ENCODE assay signal across 19 cellular contexts in the genomic region with DNA sequence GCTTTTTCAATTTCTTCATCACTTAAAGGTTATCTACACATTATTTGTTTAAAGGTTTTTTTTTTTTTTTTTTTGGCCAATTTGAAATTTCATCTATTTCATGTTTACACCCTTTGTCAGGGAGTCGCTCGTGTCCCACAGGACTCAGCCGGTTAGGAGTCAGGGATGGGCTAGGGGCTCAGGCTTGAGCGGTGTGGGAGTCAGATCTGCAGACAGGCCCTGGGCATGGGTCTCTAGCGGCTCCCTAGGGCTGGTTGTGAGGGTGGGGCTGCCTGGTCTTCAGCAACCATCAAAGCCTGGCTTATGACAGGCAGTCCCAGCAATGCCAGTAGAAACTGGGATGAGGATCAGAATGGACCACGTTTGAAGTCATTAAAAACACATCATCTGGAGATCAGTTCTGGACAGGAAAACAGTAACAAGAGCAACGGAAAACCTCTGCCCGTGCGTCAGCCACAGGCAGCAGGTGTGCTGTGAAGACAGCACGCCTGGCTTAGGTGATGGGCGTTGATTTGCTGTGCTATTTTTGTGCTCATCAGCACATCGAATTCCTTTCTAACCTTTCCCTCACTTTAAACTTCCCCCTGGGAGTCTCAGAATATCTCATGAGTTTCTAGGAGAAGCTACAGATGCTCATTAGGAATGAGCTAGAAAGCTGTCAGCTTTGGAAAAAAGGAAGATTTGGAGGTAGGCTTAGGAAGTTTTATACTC.
DNase-seq lines count a peak whose midpoint lies in the region; ATAC-seq and TF ChIP-seq lines count a peak whose summit lies in the region.
"Had no signal": no experiment of that assay in that cellular context is flagged by ENCODE, and none has a peak within 500 bp of the region (broad histone marks: within the 10 kb centered on the region; RNA-seq: fewer than 3 reads in every experiment).

No MANE protein-coding gene starts in this region.

- peak overlapping the region; percentile 73 for H3K4me2 ChIP-seq in DOHH2 (ENCODE audit: low read length)
- H3K4me2 ChIP-seq: PC-9 had no signal

- ATAC-seq in HG03442 (IDR thresholded peaks at IDR 0.05; ENCODE audit: unreplicated experiment): no peak
- ATAC-seq: K562 had no signal

- H3K79me2 ChIP-seq in DOHH2 (ENCODE audit: control insufficient read depth, low read length): no peaks in the 10 kb centered on the region

- H3K9me3 Mint-ChIP-seq in neural crest cell: no peaks in the 10 kb centered on the region

- peak overlapping the region; percentile 88 for H3K27ac Mint-ChIP-seq in neural crest cell (ENCODE audit: unreplicated experiment)

- H3K4me3 ChIP-seq in BE2C (ENCODE audit: low read depth, low read length): no peak overlapping the region
- H3K4me3 ChIP-seq in DOHH2 (ENCODE audit: low read length): peak overlapping the region; percentile 56
- H3K4me3 ChIP-seq: GM23248, K562, PC-9, SJSA1 had no signal

- H3K36me3 ChIP-seq in BE2C: no peaks in the 10 kb centered on the region; the same call in 1 of the 2 replicates
- H3K36me3 ChIP-seq in DOHH2 (ENCODE audit: control insufficient read depth, low read length): no peaks in the 10 kb centered on the region
- H3K36me3 ChIP-seq: SJSA1 had no signal

- H3K27me3 ChIP-seq in BE2C (no peaks in the 10 kb centered on the region), DOHH2 (ENCODE audit: control insufficient read depth, low read length) (no peaks in the 10 kb centered on the region)
- H3K27me3 ChIP-seq: SJSA1 had no signal

- peak overlapping the region; percentile 49 for H3K27ac ChIP-seq in DOHH2 (ENCODE audit: low read depth, low read length)
- H3K27ac ChIP-seq: GM23248, PC-9, SJSA1 had no signal

- no peaks in the 10 kb centered on the region for H3K27me3 Mint-ChIP-seq in neural crest cell (ENCODE audit: low read depth)

- H3K9me3 ChIP-seq in BE2C (no peaks in the 10 kb centered on the region), DOHH2 (ENCODE audit: control insufficient read depth, insufficient read depth, low read length) (no peaks in the 10 kb centered on the region)
- H3K9me3 ChIP-seq: SJSA1 had no signal

- DNase-seq in BE2C (peak; percentile 3), dermis blood vessel endothelial cell (peak; percentile 19), neural crest cell (ENCODE audit: low read depth, low spot score) (no peak), GM13977 (ENCODE audit: low spot score) (no peak), NCI-H146 (lab: John Stamatoyannopoulos, UW) (no peak)
- no peak for DNase-seq in activated CD4-positive, CD25-positive, alpha-beta regulatory T cell (lab: John Stamatoyannopoulos, UW)
- DNase-seq: C1 segment of cervical spinal cord, DND-41, HCEC 1CT, NCI-H1092 treated with DMSO at 0.1 percent for 48 hours, NCI-H2081 treated with DMSO at 0.1 percent for 48 hours, NCI-H510A, NCI-H748 treated with DMSO at 0.1 percent for 48 hours, PC-9 had no signal

- H3K4me3 Mint-ChIP-seq in neural crest cell: no peak overlapping the region

- TF ChIP-seq CTCF in BE2C (IDR thresholded peaks at IDR 0.05; ENCODE audit: low read depth, low read length) (no peak), DOHH2 (IDR thresholded peaks at IDR 0.05; ENCODE audit: low read depth, low read length, poor library complexity, severe bottlenecking) (no peak), neural crest cell (conservative IDR thresholded peaks at IDR 0.05) (no peak), GM13977 (IDR thresholded peaks at IDR 0.05; ENCODE audit: extremely low read depth, insufficient read depth, missing control alignments) (no peak)

- in situ Hi-C loops in GM13977 (cut with MboI; ENCODE audit: low pct_unique_long_range_greater_than_20kb, low sequenced_read_pairs, unreplicated experiment): no loop called here

- H4K20me1 ChIP-seq in DOHH2 (ENCODE audit: control insufficient read depth, insufficient read depth, low read depth, low read length): no peaks in the 10 kb centered on the region

- no peaks in the 10 kb centered on the region for H3F3A ChIP-seq in DOHH2 (ENCODE audit: control insufficient read depth, insufficient read depth)

- H3K4me1 ChIP-seq in BE2C: peaks cover 9% of the 10 kb centered on the region; the same call in 1 of the 2 replicates
- H3K4me1 ChIP-seq in DOHH2 (ENCODE audit: control insufficient read depth, low read length): peaks cover 82% of the 10 kb centered on the region
- H3K4me1 ChIP-seq: SJSA1 had no signal

- H3K36me3 Mint-ChIP-seq in neural crest cell (ENCODE audit: low read depth): peaks cover 3% of the 10 kb centered on the region

- H3K9me2 ChIP-seq in DOHH2 (replicated peaks; ENCODE audit: control insufficient read depth, low read length): no peaks in the 10 kb centered on the region

- H3K4me1 Mint-ChIP-seq in neural crest cell: no peaks in the 10 kb centered on the region

Comparison
In these comparisons a context has a peak if more than half of its experiments do, and no peak if none do; other contexts are left out.
1. DNase-seq: peak in BE2C (single experiment) and dermis blood vessel endothelial cell (single experiment); none in neural crest cell (single experiment), GM13977 (single experiment), NCI-H146 (single experiment) and activated CD4-positive, CD25-positive, alpha-beta regulatory T cell (0 of 4).